Comparison of ENCODE assay signal across 7 cellular contexts in genomic region chr5:146755781-146756180, GRCh38.
"Had no signal": no experiment of that assay in that cellular context is flagged by ENCODE, and none has a peak within 500 bp of the region (broad histone marks: within the 10 kb centered on the region; RNA-seq: fewer than 3 reads in every experiment).

No MANE protein-coding gene starts in this region.

- H3K4me3 ChIP-seq: GM23338 had no signal

- ATAC-seq: GM23338, HepG2 had no signal

- H3K9ac ChIP-seq: KMS-11 had no signal

- DNase-seq: H7, HCEC 1CT, KBM-7 had no signal

- H2AFZ ChIP-seq: GM23338 had no signal

- H3K4me2 ChIP-seq: GM23338, KMS-11 had no signal

- FAIRE-seq: HepG2 had no signal

- H3K27ac ChIP-seq: HL-60, KMS-11 had no signal
